In genomic region chr12:75525263-75525662, GRCh38 we compare ENCODE assay signal across 17 cellular contexts. TPM values are rescaled to one million over a fixed set of nuclear protein-coding genes. Genes with fewer than 3 reads are reported as not detected.
DNase-seq lines count a peak whose midpoint lies in the region; ATAC-seq and TF ChIP-seq lines count a peak whose summit lies in the region.
"Had no signal": no experiment of that assay in that cellular context is flagged by ENCODE, and none has a peak within 500 bp of the region (broad histone marks: within the 10 kb centered on the region; RNA-seq: fewer than 3 reads in every experiment).

No MANE protein-coding gene starts in this region.

- ATAC-seq in foreskin keratinocyte, result no peak

- DNase-seq in astrocyte of the hippocampus (ENCODE audit: low read depth, low spot score) (peak; percentile 7), foreskin keratinocyte (no peak), Calu3 (no peak), amygdala (lab: John Stamatoyannopoulos, UW) (no peak), right atrium auricular region (ENCODE audit: low spot score) (no peak)
- DNase-seq in activated effector memory CD4-positive, alpha-beta T cell treated with anti-CD3 and anti-CD28 coated beads, Interleukin-2, amount 50 U/mL, for 16 hours, result no peak
- DNase-seq: DMS53; erythroblast; hypothalamus; NCI-H1417 treated with DMSO at 0.1 percent for 48 hours; NCI-H446; stimulated activated CD4-positive, alpha-beta T cell treated with anti-CD3 and anti-CD28 coated beads, Interleukin-4, amount 100 ng/mL, for 24 hours; upper lobe of left lung had no signal

- CTCF ChIA-PET in Calu3 (lab: Charles Lee), result interaction anchor here (0.5 to 0.8 kb wide), 3 partner anchors 177 to 506 kb away, joined by 3 to 5 read pairs (median 5); partner anchors contain the start of gene PHLDA1

- H3K4me3 Mint-ChIP-seq in Calu3 (ENCODE audit: low read depth, unreplicated experiment), result no peak overlapping the region
- H3K4me3 Mint-ChIP-seq: activated naive CD4-positive, alpha-beta T cell treated with anti-CD3 and anti-CD28 coated beads, Interleukin-2, amount 50 U/mL, for 24 hours had no signal

- no peaks in the 10 kb centered on the region for H3K36me3 Mint-ChIP-seq in Calu3 (ENCODE audit: insufficient read depth, unreplicated experiment)

- BruUV-seq in Calu3 (replicated peaks; lab: Mats Ljungman, UMichigan), result no TSS peak

- TF ChIP-seq CTCF in 22Rv1 (IDR thresholded peaks at IDR 0.05) (peak; percentile 37; the same call in 1 of the 2 replicates), GM12872 (IDR thresholded peaks at IDR 0.05; ENCODE audit: insufficient read depth, low read depth, low read length) (0 out of 3 replicates have a peak, but pooled peaks have one; percentile 4), foreskin keratinocyte (conservative IDR thresholded peaks at IDR 0.05) (peak; percentile 52), Calu3 (IDR thresholded peaks at IDR 0.05; ENCODE audit: unreplicated experiment) (no peak), right atrium auricular region (IDR thresholded peaks at IDR 0.05) (peak in 1 of 2 donors; percentile 41)

- H3K27ac ChIP-seq in 22Rv1 (no peak overlapping the region), foreskin keratinocyte (no peak overlapping the region), right atrium auricular region (no peak overlapping the region)
- H3K27ac ChIP-seq: KMS-11, upper lobe of left lung had no signal

- intact Hi-C loops in Calu3 (cut with micrococcal nuclease; ENCODE audit: unreplicated experiment), result loop anchor here (1.0 to 10.0 kb wide), 5 partner anchors 112 to 930 kb away; no protein-coding TSS in a partner anchor

- peaks cover 5% of the 10 kb centered on the region for H3K9me3 Mint-ChIP-seq in Calu3 (ENCODE audit: low read depth, unreplicated experiment)
- H3K9me3 Mint-ChIP-seq: activated naive CD4-positive, alpha-beta T cell treated with anti-CD3 and anti-CD28 coated beads, Interleukin-2, amount 50 U/mL, for 24 hours had no signal

- H3K4me1 ChIP-seq in foreskin keratinocyte (no peaks in the 10 kb centered on the region), right atrium auricular region (peaks cover 0 to 7% of the 10 kb centered on the region in 2 donors)
- H3K4me1 ChIP-seq: upper lobe of left lung had no signal

- no peaks in the 10 kb centered on the region for H3K36me3 ChIP-seq in right atrium auricular region
- H3K36me3 ChIP-seq: upper lobe of left lung had no signal

- no peak overlapping the region for H3K27ac Mint-ChIP-seq in Calu3 (ENCODE audit: unreplicated experiment)
- H3K27ac Mint-ChIP-seq: activated naive CD4-positive, alpha-beta T cell treated with anti-CD3 and anti-CD28 coated beads, Interleukin-2, amount 50 U/mL, for 24 hours had no signal

- peaks cover 17% of the 10 kb centered on the region for H3K4me1 Mint-ChIP-seq in Calu3 (ENCODE audit: low read depth, unreplicated experiment)
- H3K4me1 Mint-ChIP-seq: activated naive CD4-positive, alpha-beta T cell treated with anti-CD3 and anti-CD28 coated beads, Interleukin-2, amount 50 U/mL, for 24 hours had no signal

- no peaks in the 10 kb centered on the region for H3K9me3 ChIP-seq in right atrium auricular region
- H3K9me3 ChIP-seq: upper lobe of left lung had no signal

- no peak overlapping the region for H3K4me3 ChIP-seq in right atrium auricular region
- H3K4me3 ChIP-seq: upper lobe of left lung had no signal

- no peaks in the 10 kb centered on the region for H3K27me3 Mint-ChIP-seq in Calu3 (ENCODE audit: unreplicated experiment)

- H3K27me3 ChIP-seq in foreskin keratinocyte, result no peaks in the 10 kb centered on the region
- H3K27me3 ChIP-seq in right atrium auricular region, result no peaks in the 10 kb centered on the region
- H3K27me3 ChIP-seq: upper lobe of left lung had no signal

RNA-seq across cellular contexts. Expression of gene KRR1, which starts 13.9 kb away (rescaled TPM):
- total RNA-seq in foreskin keratinocyte, result 81.1 and 85.8 TPM in 2 replicates
- 32.5 and 47.0 TPM in 2 replicates for polyA plus RNA-seq in foreskin keratinocyte
- total RNA-seq in Calu3 (2022), result 110 and 114 TPM in 2 replicates
- 10 to 100 TPM; 12.3 to 23.8 TPM for total RNA-seq in right atrium auricular region

RNA-seq across cellular contexts. Expression of gene GLIPR1, which starts 44.7 kb away (rescaled TPM):
- total RNA-seq in foreskin keratinocyte (1.1 and 1.3 TPM in 2 replicates), Calu3 (2022) (27.7 and 38.5 TPM in 2 replicates), right atrium auricular region (10 to 100 TPM in 1 of 2 donors, 1 to 10 TPM in 1; 6.4 to 14.1 TPM)
- 0.59 and 0.62 TPM in 2 replicates for polyA plus RNA-seq in foreskin keratinocyte
